1 cellular context compared by ENCODE assay signal in the genomic region with DNA sequence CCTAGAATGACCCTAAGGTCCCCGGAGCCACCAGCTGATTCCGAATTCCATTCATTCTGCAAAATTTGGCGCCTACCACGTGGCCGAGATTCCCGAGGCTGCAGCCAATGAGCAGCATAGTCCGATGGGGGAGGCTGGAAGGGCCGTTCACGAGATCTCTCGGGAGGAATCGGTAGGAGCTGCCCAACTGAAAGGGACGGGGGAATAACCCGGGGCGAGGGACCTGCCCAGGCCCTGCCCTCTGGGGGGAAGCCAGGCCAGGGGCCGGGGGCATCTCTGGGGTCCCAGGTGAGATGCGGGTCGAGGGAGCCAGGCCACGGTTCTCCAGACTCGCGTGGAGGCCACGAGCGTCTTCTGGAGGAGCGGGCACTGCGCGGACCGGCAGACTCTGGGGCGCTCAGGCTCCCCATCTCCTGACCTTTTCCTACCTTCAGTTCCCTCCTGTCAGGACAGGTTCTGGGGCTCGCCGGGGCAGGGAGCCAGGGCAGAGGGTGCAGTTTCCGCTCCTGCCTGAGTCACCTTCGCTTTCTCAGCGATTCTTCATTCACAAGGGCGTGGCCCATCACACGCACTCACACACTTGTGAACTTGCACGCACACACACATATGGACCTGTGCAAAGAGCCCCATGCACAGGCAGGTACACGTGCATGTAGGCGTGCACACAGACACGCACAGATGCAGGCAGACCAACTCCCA.
A peak's percentile ranks its signal among the peaks of the same experiment; 100 is the strongest.
TF ChIP-seq lines count a peak whose summit lies in the region.

No MANE protein-coding gene starts in this region.

TF ChIP-seq in SK-N-SH, 30 proteins besides CTCF, POLR2A, EP300 and RAD21:
- TF ChIP-seq, protein P1, sequence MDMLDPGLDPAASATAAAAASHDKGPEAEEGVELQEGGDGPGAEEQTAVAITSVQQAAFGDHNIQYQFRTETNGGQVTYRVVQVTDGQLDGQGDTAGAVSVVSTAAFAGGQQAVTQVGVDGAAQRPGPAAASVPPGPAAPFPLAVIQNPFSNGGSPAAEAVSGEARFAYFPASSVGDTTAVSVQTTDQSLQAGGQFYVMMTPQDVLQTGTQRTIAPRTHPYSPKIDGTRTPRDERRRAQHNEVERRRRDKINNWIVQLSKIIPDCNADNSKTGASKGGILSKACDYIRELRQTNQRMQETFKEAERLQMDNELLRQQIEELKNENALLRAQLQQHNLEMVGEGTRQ (IDR thresholded peaks at IDR 0.05; ENCODE audit: borderline replicate concordance, low read depth, low read length), result no peak
- no peak for TF ChIP-seq GATA2 (CRISPR knock-in tag; IDR thresholded peaks at IDR 0.05)
- TF ChIP-seq POLR2AphosphoS5 (IDR thresholded peaks at IDR 0.05; ENCODE audit: low read depth, low read length), result 0 out of 2 replicates have a peak, but pooled peaks have one; percentile 46
- TF ChIP-seq NRF1 (IDR thresholded peaks at IDR 0.05; ENCODE audit: low read depth, low read length), result no peak
